20 cellular contexts compared by ENCODE assay signal in the genomic region with DNA sequence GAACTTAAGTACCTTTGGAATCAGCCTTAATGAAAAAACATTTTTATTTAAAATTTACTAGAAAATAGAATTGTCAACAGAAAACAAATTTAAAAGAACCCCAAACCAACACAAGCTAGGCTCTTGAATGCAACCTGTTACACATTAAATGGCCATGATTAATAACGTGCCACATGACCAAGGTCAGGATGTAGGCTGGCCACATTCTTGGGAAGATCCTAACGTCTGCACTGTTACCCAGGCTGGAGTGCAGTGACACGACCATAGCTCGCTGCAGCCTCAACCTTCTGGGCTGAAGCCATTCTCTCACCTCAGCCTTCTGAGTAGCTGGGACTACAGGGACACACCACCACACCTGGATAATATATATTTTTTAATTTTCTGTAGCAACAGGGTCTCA.
DNase-seq lines count a peak whose midpoint lies in the region; ATAC-seq and TF ChIP-seq lines count a peak whose summit lies in the region.
"Had no signal": no experiment of that assay in that cellular context is flagged by ENCODE, and none has a peak within 500 bp of the region (broad histone marks: within the 10 kb centered on the region; RNA-seq: fewer than 3 reads in every experiment).

No MANE protein-coding gene starts in this region.

- no peaks in the 10 kb centered on the region for H3K9me3 Mint-ChIP-seq in progenitor cell of endocrine pancreas (ENCODE audit: low read depth)
- no peaks in the 10 kb centered on the region for H3K9me3 Mint-ChIP-seq in activated CD8-positive, alpha-beta memory T cell treated with anti-CD3 and anti-CD28 coated beads, Interleukin-2, amount 10 ng/mL, durations not matched to agents 7 days and 5 days (ENCODE audit: low read depth)
- H3K9me3 Mint-ChIP-seq: CD8-positive, alpha-beta memory T cell; H9 had no signal

- H3K79me1 ChIP-seq in IMR-90 (ENCODE audit: low read depth in 1 of 2, low read length in 2 of 2) (peaks cover 20 to 43% of the 10 kb centered on the region in 2 experiments), mesenchymal stem cell (replicated peaks; ENCODE audit: low read length, poor library complexity, severe bottlenecking) (peaks cover 18% of the 10 kb centered on the region)

- no peak overlapping the region for H2BK15ac ChIP-seq in IMR-90 (ENCODE audit: low read depth, low read length)
- H2BK15ac ChIP-seq in mesenchymal stem cell (ENCODE audit: low read depth, poor library complexity, severe bottlenecking) = no peak overlapping the region

- H3K14ac ChIP-seq in IMR-90 (replicated peaks; ENCODE audit: low read depth, low read length) = no peak overlapping the region; the same call in 1 of the 2 replicates
- H3K14ac ChIP-seq in mesenchymal stem cell (ENCODE audit: low read length in 2 of 2) = no peak overlapping the region

- H3K9ac ChIP-seq in IMR-90 (ENCODE audit: low read depth, low read length) (no peak overlapping the region), mesenchymal stem cell (ENCODE audit: low read length) (no peak overlapping the region)

- H4K91ac ChIP-seq in IMR-90 (ENCODE audit: insufficient read depth, low read depth, low read length) (no peak overlapping the region), mesenchymal stem cell (ENCODE audit: low read length) (no peak overlapping the region)

- H2AK9ac ChIP-seq in IMR-90 (replicated peaks; ENCODE audit: low read depth, low read length, poor library complexity) = no peak overlapping the region

- H2BK5ac ChIP-seq in IMR-90 (ENCODE audit: low read depth, low read length, poor library complexity, severe bottlenecking) (no peak overlapping the region), mesenchymal stem cell (ENCODE audit: low read depth, low read length, poor library complexity, severe bottlenecking) (no peak overlapping the region)

- CTCF ChIA-PET in IMR-90 (lab: Yijun Ruan, JAX) = no interaction called here
- CTCF ChIA-PET in activated CD8-positive, alpha-beta memory T cell treated with anti-CD3 and anti-CD28 coated beads, Interleukin-2, amount 10 ng/mL, durations not matched to agents 7 days and 5 days (lab: Charles Lee) = no interaction called here

- dilution Hi-C loops in IMR-90 (cut with HindIII; ENCODE audit: low sequenced_read_pairs, unreplicated experiment) = no loop called here

- H2AFZ ChIP-seq in IMR-90 (replicated peaks; ENCODE audit: low read length, poor library complexity) = no peak overlapping the region
- H2AFZ ChIP-seq in mesenchymal stem cell (ENCODE audit: low read depth, low read length) = no peak overlapping the region

- H4K8ac ChIP-seq in IMR-90 (ENCODE audit: low read depth in 2 of 2, low read length in 2 of 2) = no peak overlapping the region
- no peak overlapping the region for H4K8ac ChIP-seq in mesenchymal stem cell (ENCODE audit: low read length)

- TF ChIP-seq RAD21 in IMR-90 (IDR thresholded peaks at IDR 0.05; ENCODE audit: low read length) = no peak

- H3K36me3 Mint-ChIP-seq in progenitor cell of endocrine pancreas (ENCODE audit: insufficient read depth) = no peaks in the 10 kb centered on the region
- H3K36me3 Mint-ChIP-seq in activated CD8-positive, alpha-beta memory T cell treated with anti-CD3 and anti-CD28 coated beads, Interleukin-2, amount 10 ng/mL, durations not matched to agents 7 days and 5 days = no peaks in the 10 kb centered on the region

- no peak overlapping the region for H3K56ac ChIP-seq in IMR-90 (ENCODE audit: extremely low read depth, insufficient read depth, low read length)

- TF ChIP-seq CTCF in AG10803 (conservative IDR thresholded peaks at IDR 0.05; ENCODE audit: low read length) (no peak), IMR-90 (conservative IDR thresholded peaks at IDR 0.05; ENCODE audit: low read depth, low read length) (no peak), foreskin keratinocyte (conservative IDR thresholded peaks at IDR 0.05) (no peak), progenitor cell of endocrine pancreas (IDR thresholded peaks at IDR 0.05; ENCODE audit: unreplicated experiment) (no peak)

- no peak overlapping the region for H2BK20ac ChIP-seq in IMR-90 (ENCODE audit: low read depth, low read length)

- POLR2A ChIA-PET in IMR-90 (lab: Charles Lee; ENCODE audit: unreplicated experiment) = no interaction called here

- no peak for TF ChIP-seq POLR2A in IMR-90 (IDR thresholded peaks at IDR 0.05; ENCODE audit: low read depth, low read length)

- H3K36me3 ChIP-seq in IMR-90 (ENCODE audit: control insufficient read depth, insufficient read depth, low read length) (no peaks in the 10 kb centered on the region), mesenchymal stem cell (ENCODE audit: control insufficient read depth in 1 of 2, insufficient read depth in 2 of 2, low read depth in 1 of 2, low read length in 2 of 2) (no peaks in the 10 kb centered on the region)
- H3K36me3 ChIP-seq: BE2C had no signal

- peaks cover 8% of the 10 kb centered on the region; the same call in 1 of the 2 replicates for H4K20me1 ChIP-seq in IMR-90 (ENCODE audit: insufficient read depth, low read length)

- no peak overlapping the region for H3K27ac ChIP-seq in IMR-90 (ENCODE audit: insufficient read depth, low read length)
- H3K27ac ChIP-seq in foreskin keratinocyte = no peak overlapping the region
- no peak overlapping the region for H3K27ac ChIP-seq in mesenchymal stem cell (ENCODE audit: low read length, poor library complexity, severe bottlenecking)

- ATAC-seq in IMR-90 (ENCODE audit: low read depth) (no peak), esophagus mucosa (peak; percentile 20), foreskin keratinocyte (no peak)
- no peak for ATAC-seq in activated CD8-positive, alpha-beta memory T cell treated with anti-CD3 and anti-CD28 coated beads, Interleukin-2, amount 10 ng/mL, durations not matched to agents 7 days and 5 days

- H2BK120ac ChIP-seq in IMR-90 (ENCODE audit: low read depth, low read length) (no peak overlapping the region), mesenchymal stem cell (ENCODE audit: low read depth, low read length) (no peak overlapping the region)

- BruUV-seq in IMR-90 (replicated peaks; lab: Mats Ljungman, UMichigan) = no TSS peak

- no peak overlapping the region for H3K27ac Mint-ChIP-seq in progenitor cell of endocrine pancreas
- H3K27ac Mint-ChIP-seq in activated CD8-positive, alpha-beta memory T cell treated with anti-CD3 and anti-CD28 coated beads, Interleukin-2, amount 10 ng/mL, durations not matched to agents 7 days and 5 days = no peak overlapping the region
- H3K27ac Mint-ChIP-seq: CD4-positive, CD25-positive, alpha-beta regulatory T cell; H9 had no signal

- H3K4me3 Mint-ChIP-seq in progenitor cell of endocrine pancreas (ENCODE audit: low read depth) = no peak overlapping the region
- H3K4me3 Mint-ChIP-seq in activated CD8-positive, alpha-beta memory T cell treated with anti-CD3 and anti-CD28 coated beads, Interleukin-2, amount 10 ng/mL, durations not matched to agents 7 days and 5 days = no peak overlapping the region
- H3K4me3 Mint-ChIP-seq: CD4-positive, CD25-positive, alpha-beta regulatory T cell; CD8-positive, alpha-beta memory T cell; H9 had no signal

- peaks cover 6% of the 10 kb centered on the region for H3K4me1 ChIP-seq in IMR-90 (ENCODE audit: control insufficient read depth, insufficient read depth, low read length)
- peaks cover 21% of the 10 kb centered on the region for H3K4me1 ChIP-seq in foreskin keratinocyte
- peaks cover 5% of the 10 kb centered on the region for H3K4me1 ChIP-seq in mesenchymal stem cell (ENCODE audit: control insufficient read depth, insufficient read depth, low read depth, low read length)
- H3K4me1 ChIP-seq: BE2C had no signal

- peaks cover 15% of the 10 kb centered on the region for H3K4me1 Mint-ChIP-seq in progenitor cell of endocrine pancreas (ENCODE audit: low read depth)
- H3K4me1 Mint-ChIP-seq in activated CD8-positive, alpha-beta memory T cell treated with anti-CD3 and anti-CD28 coated beads, Interleukin-2, amount 10 ng/mL, durations not matched to agents 7 days and 5 days = peaks cover 2% of the 10 kb centered on the region

- H3K27me3 ChIP-seq in IMR-90 (ENCODE audit: control insufficient read depth, insufficient read depth, low read length) (no peaks in the 10 kb centered on the region), foreskin keratinocyte (no peaks in the 10 kb centered on the region), mesenchymal stem cell (ENCODE audit: control insufficient read depth in 1 of 2, insufficient read depth in 1 of 2, low read length in 2 of 2) (no peaks in the 10 kb centered on the region)
- H3K27me3 ChIP-seq: BE2C had no signal

- intact Hi-C loops in IMR-90 (cut with micrococcal nuclease) = no loop called here

- H3K18ac ChIP-seq in IMR-90 (ENCODE audit: low read depth, low read length) (no peak overlapping the region), mesenchymal stem cell (ENCODE audit: low read depth in 1 of 2, low read length in 2 of 2) (no peak overlapping the region)

- H3K23ac ChIP-seq in IMR-90 (ENCODE audit: low read depth, low read length) = peak overlapping the region; percentile 76
- no peak overlapping the region for H3K23ac ChIP-seq in mesenchymal stem cell (ENCODE audit: low read length in 2 of 2)

- H3K9me1 ChIP-seq in IMR-90 (ENCODE audit: insufficient read depth, low read length) = peaks cover 11% of the 10 kb centered on the region

- H2BK12ac ChIP-seq in mesenchymal stem cell (ENCODE audit: low read length in 2 of 2) = no peak overlapping the region

- no peak overlapping the region for H4K5ac ChIP-seq in IMR-90 (ENCODE audit: low read depth, low read length)

- H3K4ac ChIP-seq in IMR-90 (ENCODE audit: low read depth, low read length) = no peak overlapping the region
- H3K4ac ChIP-seq in mesenchymal stem cell (ENCODE audit: low read depth in 1 of 2, low read length in 2 of 2) = no peak overlapping the region

- H2AK5ac ChIP-seq in IMR-90 (ENCODE audit: low read depth, low read length) = 0 out of 2 replicates have a peak overlapping the region, but pooled peaks have one; percentile 20
- H2AK5ac ChIP-seq in mesenchymal stem cell (ENCODE audit: low read length, severe bottlenecking) = no peak overlapping the region

- in situ Hi-C loops in IMR-90 (cut with MboI; ENCODE audit: low sequenced_read_pairs) = no loop called here

- DNase-seq in AG10803 (ENCODE audit: low read depth) (peak; percentile 12), IMR-90 (no peak), kidney tubule cell (ENCODE audit: low spot score) (peak; percentile 77), foreskin keratinocyte (no peak), mesenchymal stem cell (no peak), progenitor cell of endocrine pancreas (ENCODE audit: low spot score, unreplicated experiment) (no peak)
- DNase-seq in activated CD8-positive, alpha-beta memory T cell treated with anti-CD3 and anti-CD28 coated beads, Interleukin-2, amount 10 ng/mL, durations not matched to agents 7 days and 5 days = no peak
- DNase-seq: 8988T; BE2C; C1 segment of cervical spinal cord; CD4-positive, CD25-positive, alpha-beta regulatory T cell; CD8-positive, alpha-beta memory T cell; COR-L47; DMS 273 treated with DMSO at 0.1 percent for 48 hours; DMS53; DND-41; GDM1; GOT3; H9 had no signal

- H3K4me2 ChIP-seq in IMR-90 (ENCODE audit: low read depth, low read length) = no peak overlapping the region
- no peak overlapping the region for H3K4me2 ChIP-seq in mesenchymal stem cell (ENCODE audit: low read length, poor library complexity, severe bottlenecking)

- WGBS in IMR-90 (ENCODE audit: extremely low coverage in 2 of 2, insufficient read length in 1 of 2), 2 experiments = 75% methylated on average over 3 of the region's 4 CpGs; no CpG with 5 or more reads in 1 of the 2 experiments
- 82% methylated on average over 4 of the region's 4 CpGs for WGBS in mesenchymal stem cell

- H3K4me3 ChIP-seq in AG10803 (ENCODE audit: low read length) (no peak overlapping the region), IMR-90 (ENCODE audit: insufficient read depth, low read depth, low read length) (no peak overlapping the region), mesenchymal stem cell (ENCODE audit: insufficient read depth in 1 of 2, low read depth in 1 of 2, low read length in 2 of 2) (no peak overlapping the region)

- H3K27me3 Mint-ChIP-seq in progenitor cell of endocrine pancreas = no peaks in the 10 kb centered on the region
- no peaks in the 10 kb centered on the region for H3K27me3 Mint-ChIP-seq in activated CD8-positive, alpha-beta memory T cell treated with anti-CD3 and anti-CD28 coated beads, Interleukin-2, amount 10 ng/mL, durations not matched to agents 7 days and 5 days
- H3K27me3 Mint-ChIP-seq: CD4-positive, CD25-positive, alpha-beta regulatory T cell; CD8-positive, alpha-beta memory T cell had no signal

- H3K9me3 ChIP-seq in IMR-90 (ENCODE audit: control insufficient read depth, insufficient read depth, low read length) = no peaks in the 10 kb centered on the region
- H3K9me3 ChIP-seq in mesenchymal stem cell (ENCODE audit: control insufficient read depth, low read length) = no peaks in the 10 kb centered on the region
- H3K9me3 ChIP-seq: BE2C had no signal

Comparison
In these comparisons a context has a peak if more than half of its experiments do, and no peak if none do; other contexts are left out.
1. DNase-seq: peak in AG10803 (single experiment) and kidney tubule cell (single experiment); none in IMR-90 (single experiment), foreskin keratinocyte (0 of 2), mesenchymal stem cell (single experiment), progenitor cell of endocrine pancreas (single experiment) and activated CD8-positive, alpha-beta memory T cell treated with anti-CD3 and anti-CD28 coated beads, Interleukin-2, amount 10 ng/mL, durations not matched to agents 7 days and 5 days (single experiment).